ENCODE assay signal across 35 cellular contexts in the genomic region with DNA sequence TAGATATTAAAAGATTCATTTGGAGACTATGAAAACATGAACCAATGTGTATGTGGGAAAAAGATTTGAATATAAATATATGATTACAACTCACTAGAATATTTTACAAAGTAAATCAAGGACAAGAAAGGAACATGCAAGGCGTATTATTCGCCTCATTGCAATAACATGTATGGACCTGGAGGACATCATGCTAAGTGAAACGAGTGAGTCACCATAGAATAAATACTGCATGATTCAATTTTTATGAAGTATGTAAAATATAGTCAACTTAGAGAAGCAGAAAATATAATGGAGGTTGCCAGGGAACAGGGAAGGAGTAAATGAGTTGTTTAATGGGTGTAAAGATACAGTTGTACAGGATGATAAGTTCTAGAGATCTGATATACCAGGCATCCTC. TPM values are rescaled to one million over a fixed set of nuclear protein-coding genes. Genes with fewer than 3 reads are reported as not detected.
"Had no signal": no experiment of that assay in that cellular context is flagged by ENCODE, and none has a peak within 500 bp of the region (broad histone marks: within the 10 kb centered on the region; RNA-seq: fewer than 3 reads in every experiment).

No MANE protein-coding gene starts in this region.

- H3K4me3 ChIP-seq: adrenal gland, body of pancreas, breast epithelium, Peyer's patch, SK-N-MC had no signal

- H3K9me3 Mint-ChIP-seq: activated CD8-positive, alpha-beta T cell treated with anti-CD3 and anti-CD28 coated beads for 36 hours; activated naive CD4-positive, alpha-beta T cell treated with anti-CD3 and anti-CD28 coated beads, Interleukin-2, amount 50 U/mL, for 24 hours; activated T-cell treated with anti-CD3 and anti-CD28 coated beads, Interleukin-2, amount 50 U/mL, for 72 hours; activated T-helper 17 cell treated with anti-CD3 and anti-CD28 coated beads, Interleukin-2, amount 50 U/mL, for 72 hours had no signal

- ATAC-seq: activated CD8-positive, alpha-beta T cell treated with anti-CD3 and anti-CD28 coated beads for 36 hours; activated T-cell treated with anti-CD3 and anti-CD28 coated beads, Interleukin-2, amount 50 U/mL, for 72 hours; activated T-helper 17 cell treated with anti-CD3 and anti-CD28 coated beads, Interleukin-2, amount 50 U/mL, for 72 hours; body of pancreas had no signal

- H3K9me3 ChIP-seq: adrenal gland, body of pancreas, breast epithelium, Peyer's patch had no signal

- DNase-seq: activated CD4-positive, alpha-beta T cell treated with anti-CD3 and anti-CD28 coated beads for 1 hour; activated CD4-positive, alpha-beta T cell treated with anti-CD3 and anti-CD28 coated beads for 48 hours; activated CD4-positive, CD25-positive, alpha-beta regulatory T cell; activated CD8-positive, alpha-beta T cell treated with anti-CD3 and anti-CD28 coated beads for 36 hours; activated effector memory CD4-positive, alpha-beta T cell treated with anti-CD3 and anti-CD28 coated beads, Interleukin-2, amount 50 U/mL, for 16 hours; activated naive CD4-positive, alpha-beta T cell; activated T-cell treated with anti-CD3 and anti-CD28 coated beads, Interleukin-2, amount 50 U/mL, for 1 hour; activated T-cell treated with anti-CD3 and anti-CD28 coated beads, Interleukin-2, amount 50 U/mL, for 72 hours; adrenal gland; body of pancreas; caudate nucleus; Karpas-422; KBM-7; NCI-H1105; NCI-H1417 treated with DMSO at 0.1 percent for 48 hours; NCI-H1694; NCI-H1930; NCI-H2081 treated with DMSO at 0.1 percent for 48 hours; NCI-H345; NCI-H524 treated with DMSO at 0.1 percent for 48 hours; Peyer's patch; Right ventricle myocardium superior; RPMI8226; T1000; WERI-Rb-1 had no signal

- H3K4me1 Mint-ChIP-seq: activated naive CD4-positive, alpha-beta T cell treated with anti-CD3 and anti-CD28 coated beads, Interleukin-2, amount 50 U/mL, for 24 hours; activated T-helper 17 cell treated with anti-CD3 and anti-CD28 coated beads, Interleukin-2, amount 50 U/mL, for 72 hours had no signal

- H3K4me1 ChIP-seq: adrenal gland, body of pancreas, breast epithelium, Peyer's patch had no signal

- H3K27ac Mint-ChIP-seq: activated CD8-positive, alpha-beta T cell treated with anti-CD3 and anti-CD28 coated beads for 36 hours; activated naive CD4-positive, alpha-beta T cell treated with anti-CD3 and anti-CD28 coated beads, Interleukin-2, amount 50 U/mL, for 24 hours; activated T-cell treated with anti-CD3 and anti-CD28 coated beads, Interleukin-2, amount 50 U/mL, for 72 hours; activated T-helper 17 cell treated with anti-CD3 and anti-CD28 coated beads, Interleukin-2, amount 50 U/mL, for 72 hours had no signal

- H3K27ac ChIP-seq: adrenal gland, body of pancreas, breast epithelium, Peyer's patch, SK-N-MC, WERI-Rb-1 had no signal

- H3K27me3 ChIP-seq: adrenal gland, body of pancreas, breast epithelium, Peyer's patch had no signal

- H3K36me3 Mint-ChIP-seq: activated naive CD4-positive, alpha-beta T cell treated with anti-CD3 and anti-CD28 coated beads, Interleukin-2, amount 50 U/mL, for 24 hours had no signal

- H3K27me3 Mint-ChIP-seq: activated naive CD4-positive, alpha-beta T cell treated with anti-CD3 and anti-CD28 coated beads, Interleukin-2, amount 50 U/mL, for 24 hours had no signal

- FAIRE-seq: astrocyte had no signal

- H3K36me3 ChIP-seq: adrenal gland, breast epithelium, Peyer's patch, WERI-Rb-1 had no signal

- H3K4me3 Mint-ChIP-seq: activated CD8-positive, alpha-beta T cell treated with anti-CD3 and anti-CD28 coated beads for 36 hours; activated naive CD4-positive, alpha-beta T cell treated with anti-CD3 and anti-CD28 coated beads, Interleukin-2, amount 50 U/mL, for 24 hours; activated T-cell treated with anti-CD3 and anti-CD28 coated beads, Interleukin-2, amount 50 U/mL, for 72 hours; activated T-helper 17 cell treated with anti-CD3 and anti-CD28 coated beads, Interleukin-2, amount 50 U/mL, for 72 hours had no signal

RNA-seq across cellular contexts. Expression of a gene that starts 4.9 kb away (rescaled TPM):
- total RNA-seq: activated CD8-positive, alpha-beta memory T cell treated with anti-CD3 and anti-CD28 coated beads for 36 hours; activated CD8-positive, alpha-beta T cell treated with anti-CD3 and anti-CD28 coated beads for 36 hours; activated T-cell treated with anti-CD3 and anti-CD28 coated beads, Interleukin-2, amount 50 U/mL, for 72 hours; activated T-helper 17 cell treated with anti-CD3 and anti-CD28 coated beads, Interleukin-2, amount 50 U/mL, for 72 hours; adrenal gland; astrocyte; body of pancreas; breast epithelium; MCF 10A; NCI-H460; Peyer's patch; Right ventricle myocardium superior; T-helper 1 cell treated with Interleukin-12 subunit alpha and Interleukin-12 subunit beta and Interleukin-4 antibody, amounts not matched to agents 30 ng/mL and 1 ng/mL, for 36 hours; T-helper 2 cell treated with Interferon-gamma antibody and Interleukin-4, amounts not matched to agents 100 ng/mL and 5 ng/mL, for 36 hours had no signal
- polyA plus RNA-seq: adrenal gland had no signal
